8 cellular contexts compared by ENCODE assay signal in the genomic region with DNA sequence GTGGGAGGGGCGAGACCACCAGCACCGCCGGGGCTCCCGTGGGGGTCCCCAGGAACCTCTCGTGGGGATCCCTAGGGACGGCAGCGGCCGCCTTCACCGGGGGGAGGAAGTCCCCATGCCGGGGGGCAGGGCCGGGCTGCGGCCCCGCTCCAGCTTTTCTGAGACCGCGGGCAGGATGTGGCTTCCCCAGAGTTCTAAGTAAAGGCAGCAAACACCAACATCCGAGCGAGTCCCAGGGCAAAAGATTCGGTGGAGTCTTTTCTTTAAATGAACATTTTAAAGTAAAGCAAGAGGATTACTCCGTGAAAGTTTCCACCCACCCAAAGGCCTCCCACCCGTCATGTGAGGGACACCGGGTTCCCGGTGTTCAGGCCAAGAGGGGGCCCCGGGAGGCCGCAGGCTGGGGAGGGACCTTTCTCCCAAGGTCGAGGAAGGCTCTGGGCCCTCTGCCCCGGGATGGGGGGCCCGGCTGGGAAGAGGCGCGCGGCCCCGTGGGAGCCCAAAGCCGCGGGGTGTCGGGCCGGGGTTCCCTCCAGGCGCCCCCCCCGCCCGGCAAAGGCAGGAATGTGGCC. TPM values are rescaled to one million over a fixed set of nuclear protein-coding genes. Genes with fewer than 3 reads are reported as not detected.
DNase-seq lines count a peak whose midpoint lies in the region; ATAC-seq, FAIRE-seq and TF ChIP-seq lines count a peak whose summit lies in the region.

No MANE protein-coding gene starts in this region.

- TF ChIP-seq POLR2A in GM12891 (IDR thresholded peaks at IDR 0.05; ENCODE audit: low read depth, low read length) (no peak), NB4 (IDR thresholded peaks at IDR 0.05; ENCODE audit: extremely low read depth, insufficient read length) (peak; percentile 16)

- no peak for FAIRE-seq in GM12891 (lab: Jason Lieb, UNC)

- H3K4me3 Mint-ChIP-seq in activated naive CD8-positive, alpha-beta T cell: peak overlapping the region; percentile 88

- H3K4me1 Mint-ChIP-seq in activated naive CD8-positive, alpha-beta T cell (ENCODE audit: low read depth): peaks cover 16% of the 10 kb centered on the region

- H3K27ac Mint-ChIP-seq in activated naive CD8-positive, alpha-beta T cell: peak overlapping the region; percentile 46

- TF ChIP-seq CTCF in NB4 (IDR thresholded peaks at IDR 0.05; ENCODE audit: low read depth, low read length): no peak

- DNase-seq in GM12891 (ENCODE audit: insufficient read length, low spot score) (peak; percentile 58), NB4 (ENCODE audit: low read depth) (peak; percentile 80), cerebellar nuclear complex (lab: John Stamatoyannopoulos, UW) (no peak)
- DNase-seq in stimulated activated CD4-positive, alpha-beta T cell treated with anti-CD3 and anti-CD28 coated beads, Interleukin-12 subunit alpha, Interleukin-12 subunit beta, amount 100 ng/mL, for 48 hours (ENCODE audit: low read depth in 2 of 3, low spot score in 1 of 3): peak; percentile 40 to 48 (median 46)

- H3K9me3 Mint-ChIP-seq in activated naive CD8-positive, alpha-beta T cell (ENCODE audit: low read depth): no peaks in the 10 kb centered on the region

- H3K4me3 ChIP-seq in NB4 (ENCODE audit: low read depth, low read length): peak overlapping the region; percentile 68
- H3K4me3 ChIP-seq in iPS-11a (ENCODE audit: low read depth, low read length): peak overlapping the region; percentile 43

- H3K36me3 Mint-ChIP-seq in activated naive CD8-positive, alpha-beta T cell: no peaks in the 10 kb centered on the region

- H3K27me3 Mint-ChIP-seq in activated naive CD8-positive, alpha-beta T cell: no peaks in the 10 kb centered on the region

- ATAC-seq in GM19397 (IDR thresholded peaks at IDR 0.05; ENCODE audit: unreplicated experiment): no peak
- no peak for ATAC-seq in GM19328 (IDR thresholded peaks at IDR 0.05; ENCODE audit: unreplicated experiment)

TF ChIP-seq in GM12891, 5 proteins besides CTCF, POLR2A, EP300 and RAD21:
- TF ChIP-seq SPI1 (IDR thresholded peaks at IDR 0.05; ENCODE audit: low read depth, low read length): peak; percentile 34
- no peak for TF ChIP-seq TAF1 (IDR thresholded peaks at IDR 0.05; ENCODE audit: low read depth, low read length)
- TF ChIP-seq POLR2AphosphoS5 (IDR thresholded peaks at IDR 0.05; ENCODE audit: low read depth, low read length): no peak
- TF ChIP-seq POU2F2 (IDR thresholded peaks at IDR 0.05; ENCODE audit: low read depth, low read length): no peak
- no peak for TF ChIP-seq PAX5 (IDR thresholded peaks at IDR 0.05; ENCODE audit: insufficient read depth, low read length, severe bottlenecking)
TF ChIP-seq in GM12891: peak in this region for 1.

RNA-seq across cellular contexts. Expression of a gene that starts 44.1 kb away (rescaled TPM):
- polyA plus RNA-seq in GM12891 (2012; ENCODE audit: low read depth, missing spikeins): 2.6 TPM

Comparison
In these comparisons a context has a peak if more than half of its experiments do, and no peak if none do; other contexts are left out.
1. DNase-seq: peak in GM12891 (single experiment), NB4 (single experiment) and stimulated activated CD4-positive, alpha-beta T cell treated with anti-CD3 and anti-CD28 coated beads, Interleukin-12 subunit alpha, Interleukin-12 subunit beta, amount 100 ng/mL, for 48 hours (3 of 3); none in cerebellar nuclear complex (0 of 2).